Comparison of ENCODE assay signal across 1 cellular context in genomic region chr7:65469919-65470558, GRCh38.
A peak's percentile ranks its signal among the peaks of the same experiment; 100 is the strongest.
TF ChIP-seq lines count a peak whose summit lies in the region.
"Not testable (repeated sequence)": the region's sequence is repeated elsewhere in the genome, so short reads cannot be mapped to it uniquely, and the experiment has no call there.

No MANE protein-coding gene starts in this region.

TF ChIP-seq in HepG2, 621 proteins besides CTCF, POLR2A, EP300 and RAD21 (continued from another document and continues in another):
- TF ChIP-seq ZNF362 (CRISPR knock-in tag; IDR thresholded peaks at IDR 0.05; ENCODE audit: borderline replicate concordance) (peak; percentile 62; the same call in 1 of the 2 replicates), DRAP1 (CRISPR knock-in tag; IDR thresholded peaks at IDR 0.05) (peak; percentile 68), ZNF598 (CRISPR knock-in tag; IDR thresholded peaks at IDR 0.05; ENCODE audit: borderline replicate concordance) (peak; percentile 70; the same call in 1 of the 2 replicates), SRY (CRISPR knock-in tag; IDR thresholded peaks at IDR 0.05) (peak; percentile 75; the same call in 1 of the 2 replicates), ZBTB3 (CRISPR knock-in tag; IDR thresholded peaks at IDR 0.05; ENCODE audit: borderline replicate concordance, low read depth) (peak; percentile 20; the same call in 1 of the 2 replicates), HOXA3 (CRISPR knock-in tag; IDR thresholded peaks at IDR 0.05) (peak; percentile 92), AKAP8 (CRISPR knock-in tag; IDR thresholded peaks at IDR 0.05) (0 out of 2 replicates have a peak, but pooled peaks have one; percentile 66), GATAD2A (CRISPR knock-in tag; IDR thresholded peaks at IDR 0.05) (peak; percentile 81), FOSL2 (CRISPR knock-in tag; IDR thresholded peaks at IDR 0.05) (peak; percentile 65), GATAD1 (CRISPR knock-in tag; IDR thresholded peaks at IDR 0.05) (peak; percentile 64; the same call in 1 of the 2 replicates), ZMYM2 (CRISPR knock-in tag; IDR thresholded peaks at IDR 0.05) (peak; percentile 82), ZBTB40 (CRISPR knock-in tag; IDR thresholded peaks at IDR 0.05) (peak; percentile 84; the same call in 1 of the 2 replicates), RARA (CRISPR knock-in tag; IDR thresholded peaks at IDR 0.05) (peak; percentile 84), REPIN1 (CRISPR knock-in tag; IDR thresholded peaks at IDR 0.05; ENCODE audit: borderline replicate concordance, low read depth) (peak; percentile 90), RFXAP (CRISPR knock-in tag; IDR thresholded peaks at IDR 0.05; ENCODE audit: borderline replicate concordance) (peak; percentile 68; the same call in 1 of the 2 replicates), WIZ (CRISPR knock-in tag; IDR thresholded peaks at IDR 0.05) (0 out of 2 replicates have a peak, but pooled peaks have one; percentile 68), HIC2 (CRISPR knock-in tag; IDR thresholded peaks at IDR 0.05; ENCODE audit: low read depth) (peak; percentile 73), ZNF609 (CRISPR knock-in tag; IDR thresholded peaks at IDR 0.05; ENCODE audit: borderline replicate concordance) (peak; percentile 85; the same call in 1 of the 2 replicates), ZNF160 (CRISPR knock-in tag; IDR thresholded peaks at IDR 0.05) (0 out of 2 replicates have a peak, but pooled peaks have one; percentile 71), SKIL (CRISPR knock-in tag; IDR thresholded peaks at IDR 0.05; ENCODE audit: borderline replicate concordance) (peak; percentile 63; the same call in 1 of the 2 replicates), MYC (CRISPR knock-in tag; IDR thresholded peaks at IDR 0.05; ENCODE audit: borderline replicate concordance) (peak; percentile 67; the same call in 1 of the 2 replicates), ZBTB7B (CRISPR knock-in tag; IDR thresholded peaks at IDR 0.05) (peak; percentile 81; the same call in 1 of the 2 replicates), ARID4A (CRISPR knock-in tag; IDR thresholded peaks at IDR 0.05; ENCODE audit: borderline replicate concordance) (peak; percentile 44; the same call in 1 of the 2 replicates), ERF (CRISPR knock-in tag; IDR thresholded peaks at IDR 0.05) (peak; percentile 52; the same call in 1 of the 2 replicates)
- not testable (repeated sequence) for TF ChIP-seq ZBTB40 (IDR thresholded peaks at IDR 0.05)
